8 cellular contexts compared by ENCODE assay signal in the genomic region with DNA sequence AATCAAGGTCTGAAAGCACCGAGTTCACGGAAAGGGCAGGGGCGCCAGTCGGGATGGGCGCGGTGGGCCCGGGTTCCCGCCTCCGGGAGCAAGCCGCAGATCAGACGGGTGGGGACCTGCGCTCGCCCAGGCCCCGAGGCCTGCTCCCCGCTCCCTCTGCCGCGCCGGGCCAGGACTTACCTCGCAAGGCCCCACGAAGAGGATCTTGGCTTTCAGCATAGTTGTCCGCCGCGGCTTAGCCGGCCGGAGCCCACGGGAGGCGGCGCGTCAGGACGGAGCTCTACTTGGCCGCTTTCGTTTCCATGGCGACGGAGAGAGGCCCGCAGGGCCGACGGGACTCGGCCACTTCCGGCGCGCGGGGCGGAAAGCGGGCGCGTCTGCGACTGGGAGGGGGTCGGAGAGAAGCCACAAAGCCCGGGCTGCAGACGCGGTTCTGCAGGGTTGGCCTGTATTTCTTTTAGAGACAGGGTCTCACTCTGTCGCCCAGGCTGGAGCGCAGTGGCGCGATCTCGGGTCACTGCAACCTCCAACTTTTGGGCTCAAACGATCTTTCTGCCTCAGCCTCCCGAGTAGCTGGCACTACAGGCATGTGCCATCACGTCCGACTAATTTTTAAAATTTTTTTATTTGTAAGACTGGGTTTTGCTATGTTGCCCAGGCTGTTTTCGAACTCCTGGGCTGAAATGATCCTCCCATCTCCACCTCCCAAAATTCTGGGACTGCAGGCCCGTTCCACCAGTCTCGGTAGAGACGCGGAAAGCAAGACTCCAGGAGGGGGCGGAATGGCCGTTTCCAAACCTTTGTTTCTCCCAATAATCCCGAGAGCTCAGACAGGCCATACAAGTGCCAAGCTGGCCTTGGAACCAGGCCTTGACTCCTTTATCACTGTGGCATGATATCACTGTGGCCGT. TPM values are rescaled to one million over a fixed set of nuclear protein-coding genes. Genes with fewer than 3 reads are reported as not detected.
DNase-seq lines count a peak whose midpoint lies in the region; ATAC-seq and TF ChIP-seq lines count a peak whose summit lies in the region.

A gene (minus strand): TSS at position 322 of the 911 bp plus-strand sequence. CDS start 103 bp downstream, at position 219.

- 1% methylated on average over 69 of the region's 69 CpGs for WGBS in adipose tissue, 3 donors
- 1% methylated on average over 50 to 69 of the region's 69 CpGs for WGBS in heart left ventricle, 4 donors

- H3K36me3 Mint-ChIP-seq in type B pancreatic cell, result no peaks in the 10 kb centered on the region

- H3K9me3 ChIP-seq in heart left ventricle, result no peaks in the 10 kb centered on the region

- H3K36me3 ChIP-seq in heart left ventricle, result peaks cover 0 to 19% (median 13%) of the 10 kb centered on the region in 9 donors

- TF ChIP-seq POLR2A in heart left ventricle (IDR thresholded peaks at IDR 0.05), result peak in 1 of 2 donors; percentile 50

- peak within 1 kb of the TSS; percentile 96 for H3K27ac Mint-ChIP-seq in type B pancreatic cell

- H3K4me3 ChIP-seq in GM12865 (ENCODE audit: low read depth, low read length) (peak within 1 kb of the TSS; percentile 53), heart left ventricle (peak within 1 kb of the TSS; percentile 60 to 98 (median 78))

- no peaks in the 10 kb centered on the region for H3K27me3 ChIP-seq in heart left ventricle

- ATAC-seq in HG02678 (IDR thresholded peaks at IDR 0.05; ENCODE audit: unreplicated experiment), result peak; percentile 99
- ATAC-seq in heart left ventricle, result peak; percentile 92 to 100 (median 98)

- H3K4me3 Mint-ChIP-seq in type B pancreatic cell, result peak within 1 kb of the TSS; percentile 95

- H3K4me1 ChIP-seq in heart left ventricle, result peaks cover 0 to 16% (median 8%) of the 10 kb centered on the region in 12 donors

- H3K27ac ChIP-seq in adipose tissue (ENCODE audit: low read depth, low read length), result no peak within 1 kb of the TSS
- peak within 1 kb of the TSS; percentile 14 to 85 (median 76) for H3K27ac ChIP-seq in heart left ventricle

- no peaks in the 10 kb centered on the region for H3K9me3 Mint-ChIP-seq in type B pancreatic cell

- no peaks in the 10 kb centered on the region for H3K27me3 Mint-ChIP-seq in type B pancreatic cell

- TF ChIP-seq CTCF in GM12865 (IDR thresholded peaks at IDR 0.05; ENCODE audit: insufficient read depth, low read depth, low read length, missing control alignments) (no peak), heart left ventricle (IDR thresholded peaks at IDR 0.05) (peak in 8 of 12 donors; percentile 18 to 52 (median 40)), type B pancreatic cell (conservative IDR thresholded peaks at IDR 0.05) (peak; percentile 59)

- DNase-seq in GM12865 (ENCODE audit: low read depth) (peak; percentile 94), NCI-H1417 (lab: John Stamatoyannopoulos, UW) (peak; percentile 94 to 98 (median 98)), SW480 (ENCODE audit: low spot score) (peak; percentile 93), heart left ventricle (peak; percentile 94 to 96 (median 95)), posterior cingulate gyrus (peak; percentile 87 to 98 (median 89)), type B pancreatic cell (ENCODE audit: extremely low spot score, unreplicated experiment) (peak; percentile 94)

- intact Hi-C loops in heart left ventricle (cut with DNase I), result loop anchor here in 2 of 10 donors (2.0 to 5.0 kb wide), 2 partner anchors 91 to 217 kb away; no protein-coding TSS in a partner anchor
- intact Hi-C loops in posterior cingulate gyrus (cut with DNase I), result loop anchor here (2.0 kb wide), 1 partner anchor 41 kb away; a partner anchor contains a TSS

- H3K4me1 Mint-ChIP-seq in type B pancreatic cell (ENCODE audit: unreplicated experiment), result peaks cover 5% of the 10 kb centered on the region

RNA-seq across cellular contexts. Expression of the gene that starts here (rescaled TPM):
- polyA plus RNA-seq in adipose tissue, result 10 to 100 TPM; 12.6 to 23.3 (median 14.2) TPM
- 10 to 100 TPM; 15.7 to 39.3 (median 30.0) TPM for total RNA-seq in heart left ventricle
- 10 to 100 TPM; 14.8 to 38.0 TPM for polyA plus RNA-seq in heart left ventricle
- total RNA-seq in type B pancreatic cell (ENCODE audit: low replicate concordance), result 31.5 and 48.1 TPM in 2 replicates
